Comparison of ENCODE assay signal across 1 cellular context in the genomic region with DNA sequence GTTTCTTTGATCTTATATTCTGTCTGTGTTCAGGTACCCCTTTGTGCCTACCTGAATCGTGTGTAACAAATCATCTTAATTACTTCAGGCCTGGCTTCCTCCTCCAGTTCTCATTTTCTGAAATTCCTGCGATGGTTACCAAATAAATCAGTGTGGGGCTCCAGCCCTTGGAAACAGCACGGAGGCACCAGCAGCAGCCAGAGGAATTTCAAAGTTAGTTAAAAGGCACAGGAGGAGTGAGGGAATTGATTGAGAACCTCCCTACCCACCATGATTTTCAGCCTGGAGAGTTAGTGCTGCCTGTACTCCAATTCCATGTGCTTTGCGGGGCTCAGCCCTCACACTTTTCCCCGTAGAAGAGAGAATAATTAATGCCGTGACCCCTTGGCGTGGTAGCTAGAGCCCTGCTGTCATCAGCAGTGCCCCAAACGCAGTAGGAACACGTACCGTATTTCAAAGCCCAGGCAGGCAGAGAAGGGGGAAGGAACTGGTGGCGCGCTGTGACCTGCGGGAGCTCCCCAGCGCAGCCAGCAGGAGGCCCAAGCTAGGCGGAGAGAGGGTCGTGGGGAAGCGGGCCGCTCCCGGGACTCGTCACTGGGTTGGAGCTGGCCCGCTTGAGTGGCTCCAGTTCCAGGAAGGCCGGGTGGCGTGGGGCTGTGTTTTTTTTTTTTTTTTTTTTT.
TF ChIP-seq lines count a peak whose summit lies in the region.

No MANE protein-coding gene starts in this region.

TF ChIP-seq in K562, 482 proteins besides CTCF, POLR2A, EP300 and RAD21:
- no peak for TF ChIP-seq ZEB2 (IDR thresholded peaks at IDR 0.05)
- TF ChIP-seq ZNF197 (CRISPR knock-in tag; IDR thresholded peaks at IDR 0.05; ENCODE audit: low read depth) = no peak
- TF ChIP-seq ARHGAP35 (IDR thresholded peaks at IDR 0.05; ENCODE audit: partially characterized antibody) = no peak
- no peak for TF ChIP-seq RB1 (IDR thresholded peaks at IDR 0.05; ENCODE audit: low read depth)
- no peak for TF ChIP-seq CC2D1A (IDR thresholded peaks at IDR 0.05)
- no peak for TF ChIP-seq KDM5B (IDR thresholded peaks at IDR 0.05; ENCODE audit: insufficient replicate concordance, low read depth, low read length)
- TF ChIP-seq ZBTB40 (IDR thresholded peaks at IDR 0.05) = no peak
- TF ChIP-seq ZBTB40 (CRISPR knock-in tag; IDR thresholded peaks at IDR 0.05) = no peak
- TF ChIP-seq HNRNPLL (IDR thresholded peaks at IDR 0.05; ENCODE audit: low read depth, low read length, poor library complexity, severe bottlenecking) = no peak
- no peak for TF ChIP-seq POLR2H (tag; IDR thresholded peaks at IDR 0.05; ENCODE audit: low read depth)
- no peak for TF ChIP-seq ZNF449 (CRISPR knock-in tag; IDR thresholded peaks at IDR 0.05)
